In the genomic region with DNA sequence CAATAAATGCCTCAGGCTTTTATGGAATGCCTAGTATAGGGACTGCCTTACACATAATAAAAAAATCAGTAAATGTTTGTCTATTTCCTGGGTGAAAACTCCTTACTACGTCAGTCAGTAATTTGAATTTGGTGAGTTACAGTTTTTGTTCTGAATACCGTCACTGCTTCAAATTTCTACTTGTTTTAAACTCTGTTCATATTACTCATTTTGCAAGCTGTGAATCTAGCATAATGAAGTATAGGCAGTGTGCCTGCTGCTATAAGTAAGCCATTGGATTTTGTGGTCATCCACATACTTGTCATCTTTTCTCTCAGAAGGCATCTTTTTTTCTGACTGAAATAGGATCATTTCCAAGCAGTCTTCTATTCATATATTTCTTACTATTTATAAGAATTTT, we compare ENCODE assay signal across 21 cellular contexts. TPM values are rescaled to one million over a fixed set of nuclear protein-coding genes. Genes with fewer than 3 reads are reported as not detected.
A peak's percentile ranks its signal among the peaks of the same experiment; 100 is the strongest.
DNase-seq lines count a peak whose midpoint lies in the region; ATAC-seq, FAIRE-seq and TF ChIP-seq lines count a peak whose summit lies in the region.
"Had no signal": no experiment of that assay in that cellular context is flagged by ENCODE, and none has a peak within 500 bp of the region (broad histone marks: within the 10 kb centered on the region; RNA-seq: fewer than 3 reads in every experiment).

No MANE protein-coding gene starts in this region.

- peaks cover 6% of the 10 kb centered on the region for H3K4me1 Mint-ChIP-seq in astrocyte (ENCODE audit: low read depth, unreplicated experiment)

- no peaks in the 10 kb centered on the region for H3K79me2 ChIP-seq in astrocyte (ENCODE audit: insufficient read depth, low read length)

- H3K4me3 ChIP-seq in astrocyte (ENCODE audit: insufficient read depth, low read depth, low read length) (no peak overlapping the region), muscle layer of duodenum (ENCODE audit: low read depth in 1 of 2, low read length in 2 of 2) (no peak overlapping the region), thoracic aorta (peak overlapping the region; percentile 5)
- H3K4me3 ChIP-seq: K562, MG63, PC-9, SK-N-MC had no signal

- H3K9me3 ChIP-seq in astrocyte (ENCODE audit: insufficient read depth, low read depth, low read length) = no peaks in the 10 kb centered on the region
- no peaks in the 10 kb centered on the region for H3K9me3 ChIP-seq in muscle layer of duodenum (ENCODE audit: control insufficient read depth in 1 of 2, low read length in 2 of 2)
- no peaks in the 10 kb centered on the region for H3K9me3 ChIP-seq in thoracic aorta
- H3K9me3 ChIP-seq: MG63 had no signal

- H3K36me3 Mint-ChIP-seq in astrocyte (ENCODE audit: low read depth, unreplicated experiment) = no peaks in the 10 kb centered on the region

- H3K27ac Mint-ChIP-seq in astrocyte (ENCODE audit: unreplicated experiment) = no peak overlapping the region

- H3K4me3 Mint-ChIP-seq in astrocyte (ENCODE audit: unreplicated experiment) = no peak overlapping the region

- ATAC-seq in thoracic aorta (ENCODE audit: insufficient number of reproducible peaks, low FRiP score, low read depth) = no peak
- ATAC-seq in GM21717 (IDR thresholded peaks at IDR 0.05; ENCODE audit: unreplicated experiment) = no peak
- ATAC-seq: K562 had no signal

- no peaks in the 10 kb centered on the region for H3K27me3 ChIP-seq in astrocyte (ENCODE audit: insufficient read depth, low read length)
- no peaks in the 10 kb centered on the region for H3K27me3 ChIP-seq in muscle layer of duodenum (ENCODE audit: low read depth, low read length)
- H3K27me3 ChIP-seq in thoracic aorta (replicated peaks; ENCODE audit: insufficient read depth) = no peaks in the 10 kb centered on the region
- H3K27me3 ChIP-seq: MG63 had no signal

- H2AFZ ChIP-seq in astrocyte (ENCODE audit: low read depth, low read length) = no peak overlapping the region
- H2AFZ ChIP-seq: PC-9 had no signal

- TF ChIP-seq CTCF in astrocyte (IDR thresholded peaks at IDR 0.05; ENCODE audit: insufficient read depth, low read depth, low read length) (no peak), thoracic aorta (IDR thresholded peaks at IDR 0.05) (no peak)

- H3K9ac ChIP-seq in astrocyte (ENCODE audit: low read length) = no peak overlapping the region

- no peaks in the 10 kb centered on the region for H3K27me3 Mint-ChIP-seq in astrocyte (ENCODE audit: low read depth, unreplicated experiment)

- H3K27ac ChIP-seq in astrocyte (ENCODE audit: low read depth, low read length) (no peak overlapping the region), muscle layer of duodenum (ENCODE audit: low read length) (peak overlapping the region; percentile 20), thoracic aorta (peak overlapping the region; percentile 54 to 63)
- H3K27ac ChIP-seq: C4-2B, PC-9, SK-N-MC had no signal

- H3K4me2 ChIP-seq in astrocyte (ENCODE audit: low read length) = no peak overlapping the region
- H3K4me2 ChIP-seq: PC-9 had no signal

- H3K4me1 ChIP-seq in astrocyte (ENCODE audit: insufficient read depth, low read length) = no peaks in the 10 kb centered on the region
- peaks cover 0 to 43% of the 10 kb centered on the region in 2 donors for H3K4me1 ChIP-seq in muscle layer of duodenum (ENCODE audit: control insufficient read depth in 1 of 2, insufficient read depth in 2 of 2, low read length in 2 of 2)
- peaks cover 20 to 81% of the 10 kb centered on the region in 2 donors for H3K4me1 ChIP-seq in thoracic aorta (ENCODE audit: control insufficient read depth in 1 of 2, low read depth in 2 of 2)

- DNase-seq in EH (ENCODE audit: low read depth) (peak; percentile 57), astrocyte (ENCODE audit: low read depth) (peak; percentile 48), thoracic aorta (ENCODE audit: low spot score) (no peak), DMS79 treated with DMSO at 0.1 percent for 48 hours (lab: John Stamatoyannopoulos, UW) (no peak), NCI-H510A (lab: John Stamatoyannopoulos, UW) (no peak), EL (no peak)
- DNase-seq: H7, MG63, NCI-H1417, NCI-H1694 treated with DMSO at 0.1 percent for 48 hours, NCI-H2081 treated with DMSO at 0.1 percent for 48 hours, NCI-H446 treated with DMSO at 0.1 percent for 48 hours, PC-9, RPMI8226, SHP77 had no signal

- no peaks in the 10 kb centered on the region for H4K20me1 ChIP-seq in astrocyte (ENCODE audit: insufficient read depth, low read length)

- FAIRE-seq in astrocyte (lab: Jason Lieb, UNC) = no peak
- FAIRE-seq: GM19239, K562 had no signal

- no peaks in the 10 kb centered on the region for H3K9me3 Mint-ChIP-seq in astrocyte (ENCODE audit: unreplicated experiment)

- H3K36me3 ChIP-seq in astrocyte (ENCODE audit: insufficient read depth, low read length) (no peaks in the 10 kb centered on the region), muscle layer of duodenum (ENCODE audit: control insufficient read depth in 1 of 2, insufficient read depth in 2 of 2, low read length in 2 of 2) (no peaks in the 10 kb centered on the region), thoracic aorta (no peaks in the 10 kb centered on the region)
- H3K36me3 ChIP-seq: MG63 had no signal

RNA-seq across cellular contexts. Expression of gene SYNPO2, which starts 43.1 kb away (rescaled TPM):
- total RNA-seq in astrocyte (4.2 and 4.7 TPM in 2 replicates), thoracic aorta (100 to 1,000 TPM; 264 to 313 TPM)

Comparison
In these comparisons a context has a peak if more than half of its experiments do, and no peak if none do; other contexts are left out.
1. DNase-seq: peak in EH (single experiment) and astrocyte (single experiment); none in thoracic aorta (single experiment), DMS79 treated with DMSO at 0.1 percent for 48 hours (single experiment), NCI-H510A (single experiment) and EL (single experiment).
2. RNA of gene SYNPO2, which starts 43.1 kb away (total RNA-seq): 264 to 313 TPM in thoracic aorta; 4.2 to 4.7 TPM in astrocyte; every median in the first group is over 10 times any median in the second.